26 cellular contexts compared by ENCODE assay signal in genomic region chr22:44616461-44616860, GRCh38.
"Had no signal": no experiment of that assay in that cellular context is flagged by ENCODE, and none has a peak within 500 bp of the region (broad histone marks: within the 10 kb centered on the region; RNA-seq: fewer than 3 reads in every experiment).

No MANE protein-coding gene starts in this region.

- H3K4me3 Mint-ChIP-seq: activated CD8-positive, alpha-beta T cell treated with anti-CD3 and anti-CD28 coated beads for 36 hours; activated naive CD8-positive, alpha-beta T cell; activated T-cell treated with anti-CD3 and anti-CD28 coated beads, Interleukin-2, amount 50 U/mL, for 4 hours; activated T-helper 17 cell treated with anti-CD3 and anti-CD28 coated beads, Interleukin-2, amount 50 U/mL, for 72 hours; central memory CD8-positive, alpha-beta T cell; effector memory CD8-positive, alpha-beta T cell; WTC11 had no signal

- H3K27ac Mint-ChIP-seq: activated CD8-positive, alpha-beta T cell treated with anti-CD3 and anti-CD28 coated beads for 36 hours; activated naive CD8-positive, alpha-beta T cell; activated T-helper 17 cell treated with anti-CD3 and anti-CD28 coated beads, Interleukin-2, amount 50 U/mL, for 72 hours; effector memory CD8-positive, alpha-beta T cell; WTC11 had no signal

- H3K27ac ChIP-seq: brain microvascular endothelial cell, esophagus muscularis mucosa, foreskin keratinocyte, gastrocnemius medialis had no signal

- DNase-seq: activated CD4-positive, alpha-beta T cell treated with anti-CD3 and anti-CD28 coated beads for 48 hours; activated CD4-positive, alpha-beta T cell treated with anti-CD3 and anti-CD28 coated beads, Interleukin-2, amount 50 U/mL, for 1 hour; activated CD4-positive, alpha-beta T cell treated with anti-CD3 and anti-CD28 coated beads, Interleukin-2, amount 50 U/mL, for 48 hours; activated CD8-positive, alpha-beta memory T cell treated with anti-CD3 and anti-CD28 coated beads for 24 hours; activated effector memory CD4-positive, alpha-beta T cell treated with Interleukin-2 at 50 U/mL for 16 hours; activated gamma-delta T cell treated with Interleukin-2 at 50 U/mL for 16 hours; activated naive CD4-positive, alpha-beta T cell treated with anti-CD3 and anti-CD28 coated beads, Interleukin-2, amount 50 U/mL, for 16 hours; activated naive CD4-positive, alpha-beta T cell treated with Interleukin-2 at 50 U/mL for 16 hours; activated T-cell treated with anti-CD3 and anti-CD28 coated beads, Interleukin-2, amount 50 U/mL, for 4 hours; amniotic stem cell; anterior cingulate cortex; brain microvascular endothelial cell; cortex of kidney; dermis blood vessel endothelial cell; effector CD4-positive, alpha-beta T cell; effector memory CD8-positive, alpha-beta T cell; foreskin keratinocyte; gastrocnemius medialis; glutamatergic neuron; T-helper 2 cell had no signal

- H3K36me3 Mint-ChIP-seq: activated naive CD8-positive, alpha-beta T cell had no signal

- ATAC-seq: activated CD8-positive, alpha-beta T cell treated with anti-CD3 and anti-CD28 coated beads for 36 hours; activated T-cell treated with anti-CD3 and anti-CD28 coated beads, Interleukin-2, amount 50 U/mL, for 4 hours; activated T-helper 17 cell treated with anti-CD3 and anti-CD28 coated beads, Interleukin-2, amount 50 U/mL, for 72 hours; effector memory CD8-positive, alpha-beta T cell; gastrocnemius medialis; WTC11 had no signal

- H3K9me3 Mint-ChIP-seq: central memory CD8-positive, alpha-beta T cell; effector memory CD8-positive, alpha-beta T cell had no signal

- H3K36me3 ChIP-seq: brain microvascular endothelial cell, esophagus muscularis mucosa, gastrocnemius medialis had no signal

- H3K27me3 ChIP-seq: brain microvascular endothelial cell had no signal

- H3K4me3 ChIP-seq: esophagus muscularis mucosa, gastrocnemius medialis had no signal

- H3K4me1 Mint-ChIP-seq: activated T-helper 17 cell treated with anti-CD3 and anti-CD28 coated beads, Interleukin-2, amount 50 U/mL, for 72 hours had no signal

- H3K27me3 Mint-ChIP-seq: activated CD8-positive, alpha-beta T cell treated with anti-CD3 and anti-CD28 coated beads for 36 hours; activated naive CD8-positive, alpha-beta T cell; activated T-helper 17 cell treated with anti-CD3 and anti-CD28 coated beads, Interleukin-2, amount 50 U/mL, for 72 hours; central memory CD8-positive, alpha-beta T cell; effector memory CD8-positive, alpha-beta T cell had no signal

- H3K4me1 ChIP-seq: foreskin keratinocyte, gastrocnemius medialis had no signal
